Comparison of ENCODE assay signal across 8 cellular contexts in genomic region chr21:20997633-20998455, GRCh38. TPM values are rescaled to one million over a fixed set of nuclear protein-coding genes. Genes with fewer than 3 reads are reported as not detected.
A peak's percentile ranks its signal among the peaks of the same experiment; 100 is the strongest.
DNase-seq lines count a peak whose midpoint lies in the region; ATAC-seq lines count a peak whose summit lies in the region.

TSS of gene NCAM2 (plus strand) at chr21:20998409.

- no peaks in the 10 kb centered on the region for H3K36me3 Mint-ChIP-seq in dendritic cell treated with granulocyte-macrophage colony-stimulating factor and Interleukin-4, amounts not matched to agents 40 ng/mL and 50 ng/mL, for 4 days (ENCODE audit: low read depth)

- H3K27ac Mint-ChIP-seq in dendritic cell treated with granulocyte-macrophage colony-stimulating factor and Interleukin-4, amounts not matched to agents 40 ng/mL and 50 ng/mL, for 4 days, result no peak within 1 kb of the TSS

- H3K9me3 Mint-ChIP-seq in dendritic cell treated with granulocyte-macrophage colony-stimulating factor and Interleukin-4, amounts not matched to agents 40 ng/mL and 50 ng/mL, for 4 days, result no peaks in the 10 kb centered on the region

- H3K4me3 Mint-ChIP-seq in dendritic cell treated with granulocyte-macrophage colony-stimulating factor and Interleukin-4, amounts not matched to agents 40 ng/mL and 50 ng/mL, for 4 days, result peak within 1 kb of the TSS; percentile 69

- ATAC-seq in left lobe of liver, result peak; percentile 88

- peaks cover 34% of the 10 kb centered on the region for H3K27me3 Mint-ChIP-seq in dendritic cell treated with granulocyte-macrophage colony-stimulating factor and Interleukin-4, amounts not matched to agents 40 ng/mL and 50 ng/mL, for 4 days

- intact Hi-C loops in dendritic cell treated with granulocyte-macrophage colony-stimulating factor and Interleukin-4, amounts not matched to agents 40 ng/mL and 50 ng/mL, for 4 days (cut with micrococcal nuclease), result loop anchor here (2.0 to 5.0 kb wide), 3 partner anchors 167 to 1793 kb away; no protein-coding TSS in a partner anchor

- peak; percentile 31 for DNase-seq in NCI-H1694 treated with DMSO at 0.1 percent for 48 hours (lab: John Stamatoyannopoulos, UW)
- no peak for DNase-seq in NCI-H1694 (lab: John Stamatoyannopoulos, UW)
- peak; percentile 25 for DNase-seq in NCI-H128 (lab: John Stamatoyannopoulos, UW; ENCODE audit: unreplicated experiment)
- DNase-seq in activated CD4-positive, alpha-beta T cell treated with anti-CD3 and anti-CD28 coated beads for 48 hours, result peak; percentile 67
- DNase-seq in left lobe of liver (ENCODE audit: low spot score), result peak; percentile 51
- peak; percentile 52 for DNase-seq in stimulated activated CD4-positive, alpha-beta T cell treated with anti-CD3 and anti-CD28 coated beads, Interleukin-1b, Interleukin-23, amount 100 ng/mL, for 48 hours
- no peak for DNase-seq in cortex of kidney (lab: John Stamatoyannopoulos, UW)

- peaks cover 25% of the 10 kb centered on the region for H3K4me1 Mint-ChIP-seq in dendritic cell treated with granulocyte-macrophage colony-stimulating factor and Interleukin-4, amounts not matched to agents 40 ng/mL and 50 ng/mL, for 4 days (ENCODE audit: low read depth)

RNA-seq across cellular contexts. Expression of gene NCAM2, which starts in this region (rescaled TPM):
- total RNA-seq in left lobe of liver, result 0.53 TPM

Comparison
In these comparisons a context has a peak if more than half of its experiments do, and no peak if none do; other contexts are left out.
1. DNase-seq: peak in NCI-H1694 treated with DMSO at 0.1 percent for 48 hours (single experiment), NCI-H128 (single experiment), activated CD4-positive, alpha-beta T cell treated with anti-CD3 and anti-CD28 coated beads for 48 hours (single experiment) and stimulated activated CD4-positive, alpha-beta T cell treated with anti-CD3 and anti-CD28 coated beads, Interleukin-1b, Interleukin-23, amount 100 ng/mL, for 48 hours (single experiment); none in NCI-H1694 (single experiment) and cortex of kidney (single experiment).
2. Peak in DNase-seq and ATAC-seq in left lobe of liver; RNA of the gene not detected or under 1 TPM.